In the genomic region with DNA sequence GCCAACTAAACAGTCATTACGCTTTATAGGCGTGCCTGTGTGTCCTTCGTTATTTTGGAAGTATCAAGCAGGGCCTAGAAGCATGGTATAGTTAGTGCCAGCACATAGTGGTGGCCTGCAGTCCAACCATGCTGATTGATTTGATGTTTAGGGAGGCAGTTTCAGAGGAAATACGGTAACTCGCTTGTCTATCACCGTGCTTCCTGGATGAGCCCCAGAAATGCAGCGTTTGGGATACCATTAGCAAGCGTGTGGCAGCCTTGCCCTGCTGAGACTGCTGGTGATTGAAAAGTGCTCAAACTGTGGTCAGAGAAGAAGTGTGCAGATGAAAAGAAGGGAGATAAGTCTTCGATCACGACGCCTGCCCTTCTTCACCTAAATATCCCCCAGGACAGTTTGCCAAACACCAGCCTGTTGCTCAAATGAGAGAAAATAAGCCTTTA, we compare ENCODE assay signal across 8 cellular contexts.
DNase-seq lines count a peak whose midpoint lies in the region; ATAC-seq lines count a peak whose summit lies in the region.

No MANE protein-coding gene starts in this region.

- H3K27ac Mint-ChIP-seq in naive thymus-derived CD8-positive, alpha-beta T cell, result peak overlapping the region in 1 of 10 donors; percentile 4

- H3K9me3 Mint-ChIP-seq in naive thymus-derived CD8-positive, alpha-beta T cell, result no peaks in the 10 kb centered on the region

- peaks cover 45 to 91% (median 56%) of the 10 kb centered on the region in 5 donors for H3K27me3 Mint-ChIP-seq in naive thymus-derived CD8-positive, alpha-beta T cell

- H3K4me3 ChIP-seq in SJCRH30, result peak overlapping the region; percentile 52

- POLR2A ChIA-PET in naive thymus-derived CD8-positive, alpha-beta T cell (lab: Charles Lee), result no interaction called here

- H3K9me3 ChIP-seq in SJCRH30 (replicated peaks), result no peaks in the 10 kb centered on the region

- H3K4me1 ChIP-seq in SJCRH30, result peaks cover 22% of the 10 kb centered on the region

- H3K36me3 Mint-ChIP-seq in naive thymus-derived CD8-positive, alpha-beta T cell, result no peaks in the 10 kb centered on the region

- peak overlapping the region; percentile 28; the same call in 1 of the 2 replicates for H3K27ac ChIP-seq in SJCRH30

- DNase-seq in GM03348 (ENCODE audit: low spot score) (peak; percentile 58), SJCRH30 (peak; percentile 65 to 86), NCI-H187 treated with DMSO at 0.1 percent for 48 hours (lab: John Stamatoyannopoulos, UW) (no peak), SKM-1 (lab: John Stamatoyannopoulos, UW; ENCODE audit: unreplicated experiment) (no peak), SKM-1 treated with dmso at 0.1 percent for 144 hours (lab: John Stamatoyannopoulos, UW; ENCODE audit: unreplicated experiment) (no peak)
- no peak for DNase-seq in naive thymus-derived CD8-positive, alpha-beta T cell

- H3K36me3 ChIP-seq in SJCRH30, result no peaks in the 10 kb centered on the region

- H3K4me1 Mint-ChIP-seq in naive thymus-derived CD8-positive, alpha-beta T cell, result peaks cover 7 to 15% (median 11%) of the 10 kb centered on the region in 4 donors

- ATAC-seq in HG02885 (IDR thresholded peaks at IDR 0.05; ENCODE audit: poor library complexity, unreplicated experiment), result peak; percentile 57
- ATAC-seq in esophagus mucosa, result peak; percentile 40
- ATAC-seq in naive thymus-derived CD8-positive, alpha-beta T cell, result no peak

- peak overlapping the region; percentile 2 to 69 (median 50) for H3K4me3 Mint-ChIP-seq in naive thymus-derived CD8-positive, alpha-beta T cell

- H3K27me3 ChIP-seq in SJCRH30, result no peaks in the 10 kb centered on the region

Comparison
In these comparisons a context has a peak if more than half of its experiments do, and no peak if none do; other contexts are left out.
1. DNase-seq: peak in GM03348 (single experiment) and SJCRH30 (2 of 2); none in naive thymus-derived CD8-positive, alpha-beta T cell (0 of 10), NCI-H187 treated with DMSO at 0.1 percent for 48 hours (single experiment), SKM-1 (single experiment) and SKM-1 treated with dmso at 0.1 percent for 144 hours (single experiment).
2. ATAC-seq: peak in HG02885 (single experiment) and esophagus mucosa (single experiment); none in naive thymus-derived CD8-positive, alpha-beta T cell (0 of 2).